Comparison of ENCODE assay signal across 15 cellular contexts in the genomic region with DNA sequence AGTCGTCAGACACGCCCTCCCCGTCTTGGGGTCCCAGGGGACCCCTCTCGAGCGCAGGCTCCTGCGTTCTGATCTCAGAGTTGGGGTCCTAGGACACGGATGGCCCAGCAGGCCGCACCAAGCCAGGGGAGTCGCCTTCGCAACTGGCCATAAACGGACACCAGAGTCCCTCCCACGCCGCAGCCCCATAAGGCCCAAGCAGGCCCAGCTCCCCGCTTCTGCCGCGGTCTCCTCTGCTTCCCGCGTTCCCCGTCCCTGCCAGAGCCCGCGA. TPM values are rescaled to one million over a fixed set of nuclear protein-coding genes. Genes with fewer than 3 reads are reported as not detected.
DNase-seq lines count a peak whose midpoint lies in the region; ATAC-seq, FAIRE-seq and TF ChIP-seq lines count a peak whose summit lies in the region.
"Had no signal": no experiment of that assay in that cellular context is flagged by ENCODE, and none has a peak within 500 bp of the region (broad histone marks: within the 10 kb centered on the region; RNA-seq: fewer than 3 reads in every experiment).

No MANE protein-coding gene starts in this region.

- H3K9ac ChIP-seq in SK-N-SH (no peak overlapping the region), rectal smooth muscle tissue (ENCODE audit: low read length) (no peak overlapping the region)

- no peak for DNase-seq in SK-N-SH
- no peak for DNase-seq in T-helper 17 cell
- no peak for DNase-seq in glutamatergic neuron
- DNase-seq in mesenteric fat pad (ENCODE audit: low spot score): no peak
- no peak for DNase-seq in urothelium cell line (ENCODE audit: low spot score)
- DNase-seq: activated gamma-delta T cell; cortex of kidney; GOT3; NK-92 treated with Interleukin-12 subunit alpha and Interleukin-12 subunit beta, amount 100 ng/mL, for 24 hours; T-helper 9 cell had no signal

- H3K9me3 ChIP-seq in SK-N-SH: no peaks in the 10 kb centered on the region
- H3K9me3 ChIP-seq in T-helper 17 cell (ENCODE audit: control insufficient read depth, low read length, poor library complexity, severe bottlenecking): no peaks in the 10 kb centered on the region

- peaks cover 21% of the 10 kb centered on the region; the same call in 1 of the 2 replicates for H4K20me1 ChIP-seq in SK-N-SH (ENCODE audit: insufficient read depth)

- H3K27me3 Mint-ChIP-seq in T-helper 17 cell (peaks cover 84% of the 10 kb centered on the region), glutamatergic neuron (ENCODE audit: unreplicated experiment) (peaks cover 52% of the 10 kb centered on the region)

- POLR2A ChIA-PET in SK-N-SH (lab: Yijun Ruan, JAX): no interaction called here

- peaks cover 17% of the 10 kb centered on the region for H3K9me3 Mint-ChIP-seq in glutamatergic neuron (ENCODE audit: unreplicated experiment)

- H3K27ac Mint-ChIP-seq in T-helper 17 cell (no peak overlapping the region), glutamatergic neuron (ENCODE audit: unreplicated experiment) (no peak overlapping the region)

- H3K4me1 ChIP-seq in SK-N-SH (ENCODE audit: control insufficient read depth in 1 of 2, insufficient read depth in 2 of 2, low read depth in 1 of 2, low read length in 1 of 2): peaks cover 8 to 26% of the 10 kb centered on the region in 2 experiments; a peak in 1 of 4 replicates
- no peaks in the 10 kb centered on the region for H3K4me1 ChIP-seq in rectal smooth muscle tissue (ENCODE audit: control insufficient read depth, insufficient read depth, low read length)

- H3K4me3 Mint-ChIP-seq in T-helper 17 cell (peak overlapping the region; percentile 98), glutamatergic neuron (ENCODE audit: unreplicated experiment) (peak overlapping the region; percentile 88)

- H3K4me3 ChIP-seq in SK-N-SH (ENCODE audit: low read depth in 2 of 2, low read length in 1 of 2) (no peak overlapping the region), rectal smooth muscle tissue (ENCODE audit: low read length) (peak overlapping the region; percentile 40)

- WGBS in SK-N-SH (ENCODE audit: low lambda C conversion rate): 26% methylated on average over 9 of the region's 21 CpGs

- H3K9me2 ChIP-seq in SK-N-SH: no peaks in the 10 kb centered on the region

- peak overlapping the region; percentile 70; the same call in 1 of the 2 replicates for H3K4me2 ChIP-seq in SK-N-SH

- no peak for FAIRE-seq in urothelium cell line (lab: Jason Lieb, UNC)

- H3K36me3 ChIP-seq in SK-N-SH (replicated peaks in 1 of 2; ENCODE audit: control insufficient read depth in 1 of 2, insufficient read depth in 2 of 2, low read length in 1 of 2) (no peaks in the 10 kb centered on the region), rectal smooth muscle tissue (ENCODE audit: control insufficient read depth, insufficient read depth, low read length) (no peaks in the 10 kb centered on the region)

- ATAC-seq in SK-N-SH treated with all-trans-retinoic acid at 6 μM for 48 hours: no peak; the same call in 2 of the 3 replicates
- ATAC-seq in T-helper 17 cell: no peak
- ATAC-seq in GM18867 (IDR thresholded peaks at IDR 0.05; ENCODE audit: unreplicated experiment): no peak

- H3K27ac ChIP-seq in SK-N-SH (ENCODE audit: low read depth in 2 of 2, low read length in 1 of 2): no peak overlapping the region
- no peak overlapping the region for H3K27ac ChIP-seq in rectal smooth muscle tissue (ENCODE audit: low read depth, low read length)

- H3K36me3 Mint-ChIP-seq in T-helper 17 cell (ENCODE audit: low read depth) (peaks cover 21% of the 10 kb centered on the region), glutamatergic neuron (ENCODE audit: unreplicated experiment) (peaks cover 7% of the 10 kb centered on the region)

- H3K4me1 Mint-ChIP-seq in T-helper 17 cell (peaks cover 40% of the 10 kb centered on the region), glutamatergic neuron (ENCODE audit: low read depth, unreplicated experiment) (peaks cover 20% of the 10 kb centered on the region)

- H3F3A ChIP-seq in SK-N-SH (replicated peaks; ENCODE audit: insufficient read depth): no peaks in the 10 kb centered on the region

- peak overlapping the region; percentile 63; the same call in 1 of the 2 replicates for H2AFZ ChIP-seq in SK-N-SH (ENCODE audit: low read depth)

- CTCF ChIA-PET in SK-N-SH (lab: Yijun Ruan, JAX): interaction anchor here (1.6 to 4.2 kb wide), 3 partner anchors 9 to 282 kb away, joined by 5 to 17 read pairs (median 11); no protein-coding TSS in a partner anchor

- TF ChIP-seq RAD21 in SK-N-SH (IDR thresholded peaks at IDR 0.05; ENCODE audit: low read length): no peak

- no peak for TF ChIP-seq EP300 in SK-N-SH (IDR thresholded peaks at IDR 0.05; ENCODE audit: borderline replicate concordance in 1 of 2, low read depth in 1 of 2, low read length in 1 of 2)

- no peak for TF ChIP-seq CTCF in SK-N-SH (IDR thresholded peaks at IDR 0.05)
- TF ChIP-seq CTCF in glutamatergic neuron (IDR thresholded peaks at IDR 0.05; ENCODE audit: partially characterized antibody, unreplicated experiment): no peak

- H3K79me2 ChIP-seq in SK-N-SH (ENCODE audit: insufficient read depth): no peaks in the 10 kb centered on the region

- H3K27me3 ChIP-seq in SK-N-SH (ENCODE audit: insufficient read depth) (peaks cover 97% of the 10 kb centered on the region), rectal smooth muscle tissue (ENCODE audit: control insufficient read depth, insufficient read depth, low read length) (peaks cover 64% of the 10 kb centered on the region)

TF ChIP-seq in SK-N-SH, 30 proteins besides CTCF, POLR2A, EP300 and RAD21:
- TF ChIP-seq, protein P1, sequence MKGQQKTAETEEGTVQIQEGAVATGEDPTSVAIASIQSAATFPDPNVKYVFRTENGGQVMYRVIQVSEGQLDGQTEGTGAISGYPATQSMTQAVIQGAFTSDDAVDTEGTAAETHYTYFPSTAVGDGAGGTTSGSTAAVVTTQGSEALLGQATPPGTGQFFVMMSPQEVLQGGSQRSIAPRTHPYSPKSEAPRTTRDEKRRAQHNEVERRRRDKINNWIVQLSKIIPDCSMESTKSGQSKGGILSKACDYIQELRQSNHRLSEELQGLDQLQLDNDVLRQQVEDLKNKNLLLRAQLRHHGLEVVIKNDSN (IDR thresholded peaks at IDR 0.05; ENCODE audit: borderline replicate concordance, low read depth): no peak
- TF ChIP-seq TCF12 (IDR thresholded peaks at IDR 0.05) (no peak), RXRA (IDR thresholded peaks at IDR 0.05; ENCODE audit: borderline replicate concordance, low read depth) (no peak), RCOR1 (IDR thresholded peaks at IDR 0.05; ENCODE audit: low read length) (no peak), FOXM1 (IDR thresholded peaks at IDR 0.05; ENCODE audit: low read depth) (no peak), SMC3 (IDR thresholded peaks at IDR 0.05; ENCODE audit: low read depth, low read length) (no peak), ELF1 (IDR thresholded peaks at IDR 0.05) (no peak)
- TF ChIP-seq, protein P2, sequence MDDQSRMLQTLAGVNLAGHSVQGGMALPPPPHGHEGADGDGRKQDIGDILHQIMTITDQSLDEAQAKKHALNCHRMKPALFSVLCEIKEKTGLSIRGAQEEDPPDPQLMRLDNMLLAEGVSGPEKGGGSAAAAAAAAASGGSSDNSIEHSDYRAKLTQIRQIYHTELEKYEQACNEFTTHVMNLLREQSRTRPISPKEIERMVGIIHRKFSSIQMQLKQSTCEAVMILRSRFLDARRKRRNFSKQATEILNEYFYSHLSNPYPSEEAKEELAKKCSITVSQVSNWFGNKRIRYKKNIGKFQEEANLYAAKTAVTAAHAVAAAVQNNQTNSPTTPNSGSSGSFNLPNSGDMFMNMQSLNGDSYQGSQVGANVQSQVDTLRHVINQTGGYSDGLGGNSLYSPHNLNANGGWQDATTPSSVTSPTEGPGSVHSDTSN (IDR thresholded peaks at IDR 0.05): no peak
TF ChIP-seq in SK-N-SH: peak in this region for 0.

TF ChIP-seq in SK-N-SH treated with all-trans-retinoic acid at 6 μM for 48 hours, 23 proteins besides CTCF, POLR2A, EP300 and RAD21 (continues in another document):
- no peak for TF ChIP-seq TCF4 (CRISPR knock-in tag; IDR thresholded peaks at IDR 0.05; ENCODE audit: borderline replicate concordance)
- TF ChIP-seq SNAI2 (CRISPR knock-in tag; IDR thresholded peaks at IDR 0.05): no peak
- TF ChIP-seq ZC3H10 (CRISPR knock-in tag; IDR thresholded peaks at IDR 0.05): no peak
- no peak for TF ChIP-seq ZNF70 (CRISPR knock-in tag; IDR thresholded peaks at IDR 0.05)
- TF ChIP-seq, protein P3, sequence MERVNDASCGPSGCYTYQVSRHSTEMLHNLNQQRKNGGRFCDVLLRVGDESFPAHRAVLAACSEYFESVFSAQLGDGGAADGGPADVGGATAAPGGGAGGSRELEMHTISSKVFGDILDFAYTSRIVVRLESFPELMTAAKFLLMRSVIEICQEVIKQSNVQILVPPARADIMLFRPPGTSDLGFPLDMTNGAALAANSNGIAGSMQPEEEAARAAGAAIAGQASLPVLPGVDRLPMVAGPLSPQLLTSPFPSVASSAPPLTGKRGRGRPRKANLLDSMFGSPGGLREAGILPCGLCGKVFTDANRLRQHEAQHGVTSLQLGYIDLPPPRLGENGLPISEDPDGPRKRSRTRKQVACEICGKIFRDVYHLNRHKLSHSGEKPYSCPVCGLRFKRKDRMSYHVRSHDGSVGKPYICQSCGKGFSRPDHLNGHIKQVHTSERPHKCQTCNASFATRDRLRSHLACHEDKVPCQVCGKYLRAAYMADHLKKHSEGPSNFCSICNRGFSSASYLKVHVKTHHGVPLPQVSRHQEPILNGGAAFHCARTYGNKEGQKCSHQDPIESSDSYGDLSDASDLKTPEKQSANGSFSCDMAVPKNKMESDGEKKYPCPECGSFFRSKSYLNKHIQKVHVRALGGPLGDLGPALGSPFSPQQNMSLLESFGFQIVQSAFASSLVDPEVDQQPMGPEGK (CRISPR knock-in tag; IDR thresholded peaks at IDR 0.05; ENCODE audit: borderline replicate concordance): no peak
- TF ChIP-seq, protein P4, sequence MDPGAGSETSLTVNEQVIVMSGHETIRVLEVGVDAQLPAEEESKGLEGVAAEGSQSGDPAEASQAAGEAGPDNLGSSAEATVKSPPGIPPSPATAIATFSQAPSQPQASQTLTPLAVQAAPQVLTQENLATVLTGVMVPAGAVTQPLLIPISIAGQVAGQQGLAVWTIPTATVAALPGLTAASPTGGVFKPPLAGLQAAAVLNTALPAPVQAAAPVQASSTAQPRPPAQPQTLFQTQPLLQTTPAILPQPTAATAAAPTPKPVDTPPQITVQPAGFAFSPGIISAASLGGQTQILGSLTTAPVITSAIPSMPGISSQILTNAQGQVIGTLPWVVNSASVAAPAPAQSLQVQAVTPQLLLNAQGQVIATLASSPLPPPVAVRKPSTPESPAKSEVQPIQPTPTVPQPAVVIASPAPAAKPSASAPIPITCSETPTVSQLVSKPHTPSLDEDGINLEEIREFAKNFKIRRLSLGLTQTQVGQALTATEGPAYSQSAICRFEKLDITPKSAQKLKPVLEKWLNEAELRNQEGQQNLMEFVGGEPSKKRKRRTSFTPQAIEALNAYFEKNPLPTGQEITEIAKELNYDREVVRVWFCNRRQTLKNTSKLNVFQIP (CRISPR knock-in tag; IDR thresholded peaks at IDR 0.05; ENCODE audit: borderline replicate concordance, low read depth): no peak

RNA-seq across cellular contexts. Expression of a gene that starts 0.6 kb away (rescaled TPM):
- polyA plus RNA-seq in SK-N-SH (2012; rRNA removed): 0.02 TPM in 1 of 2 replicates, not detected in the other
- polyA plus RNA-seq in SK-N-SH (2012; cell fraction: cytosol; rRNA removed): 0.01 and 0.03 TPM in 2 replicates
- 0.12 TPM in 2 replicates for polyA plus RNA-seq in SK-N-SH (2012; cell fraction: nucleus; rRNA removed)
- total RNA-seq in T-helper 17 cell: not detected
- total RNA-seq in glutamatergic neuron (ENCODE audit: unreplicated experiment): 0.42 TPM
- total RNA-seq in mesenteric fat pad: not detected
- total RNA-seq: subcutaneous adipose tissue had no signal
- polyA plus RNA-seq: AG04450 had no signal
